Comparison of ENCODE assay signal across 9 cellular contexts in genomic region chr2:28390857-28391563, GRCh38. TPM values are rescaled to one million over a fixed set of nuclear protein-coding genes. Genes with fewer than 3 reads are reported as not detected.
DNase-seq lines count a peak whose midpoint lies in the region; FAIRE-seq and TF ChIP-seq lines count a peak whose summit lies in the region.
"Had no signal": no experiment of that assay in that cellular context is flagged by ENCODE, and none has a peak within 500 bp of the region (broad histone marks: within the 10 kb centered on the region; RNA-seq: fewer than 3 reads in every experiment).

No MANE protein-coding gene starts in this region.

- 2% methylated on average over 41 of the region's 41 CpGs for WGBS in HUES64

- peaks cover 17% of the 10 kb centered on the region for H3K4me1 Mint-ChIP-seq in activated naive CD4-positive, alpha-beta T cell treated with anti-CD3 and anti-CD28 coated beads, Interleukin-2, amount 10 ng/mL, durations not matched to agents 7 days and 5 days

- peak overlapping the region; percentile 97 for H3K27ac Mint-ChIP-seq in activated naive CD4-positive, alpha-beta T cell treated with anti-CD3 and anti-CD28 coated beads, Interleukin-2, amount 10 ng/mL, durations not matched to agents 7 days and 5 days

- H3K36me3 Mint-ChIP-seq in activated naive CD4-positive, alpha-beta T cell treated with anti-CD3 and anti-CD28 coated beads, Interleukin-2, amount 10 ng/mL, durations not matched to agents 7 days and 5 days = peaks cover 8% of the 10 kb centered on the region

- DNase-seq in NCI-H1105 (lab: John Stamatoyannopoulos, UW) (peak; percentile 14), NCI-H1105 treated with DMSO at 0.1 percent for 48 hours (lab: John Stamatoyannopoulos, UW) (no peak), globus pallidus (ENCODE audit: low spot score) (peak; percentile 54), D721Med (ENCODE audit: insufficient read length, low spot score) (no peak), AML-193 (lab: John Stamatoyannopoulos, UW) (no peak)
- DNase-seq in activated naive CD4-positive, alpha-beta T cell treated with anti-CD3 and anti-CD28 coated beads, Interleukin-2, amount 10 ng/mL, durations not matched to agents 7 days and 5 days = no peak

- peak overlapping the region; percentile 52; the same call in 1 of the 2 replicates for H3K27ac ChIP-seq in HUES64 (ENCODE audit: low read depth, low read length)
- H3K27ac ChIP-seq in neutrophil = peak overlapping the region; percentile 100

- no peaks in the 10 kb centered on the region for H3K9me3 Mint-ChIP-seq in activated naive CD4-positive, alpha-beta T cell treated with anti-CD3 and anti-CD28 coated beads, Interleukin-2, amount 10 ng/mL, durations not matched to agents 7 days and 5 days

- H3K27me3 ChIP-seq in HUES64 (ENCODE audit: insufficient read depth, low read length) = peaks cover 74% of the 10 kb centered on the region
- H3K27me3 ChIP-seq in neutrophil = peaks cover 14% of the 10 kb centered on the region

- H3K27me3 Mint-ChIP-seq in activated naive CD4-positive, alpha-beta T cell treated with anti-CD3 and anti-CD28 coated beads, Interleukin-2, amount 10 ng/mL, durations not matched to agents 7 days and 5 days = peaks cover 10% of the 10 kb centered on the region

- TF ChIP-seq CTCF in neutrophil (IDR thresholded peaks at IDR 0.05) = no peak
- no peak for TF ChIP-seq CTCF in D721Med (IDR thresholded peaks at IDR 0.05; ENCODE audit: insufficient read depth, missing control alignments)

- FAIRE-seq in D721Med (lab: Jason Lieb, UNC) = no peak
- FAIRE-seq: G401.6 had no signal

- CTCF ChIA-PET in activated naive CD4-positive, alpha-beta T cell treated with anti-CD3 and anti-CD28 coated beads, Interleukin-2, amount 10 ng/mL, durations not matched to agents 7 days and 5 days (lab: Charles Lee) = interaction anchor here (0.5 to 2.3 kb wide), 13 partner anchors 8 to 1065 kb away, joined by 3 to 6 read pairs (median 3); no protein-coding TSS in a partner anchor

- peak overlapping the region; percentile 82 for H3K4me3 Mint-ChIP-seq in activated naive CD4-positive, alpha-beta T cell treated with anti-CD3 and anti-CD28 coated beads, Interleukin-2, amount 10 ng/mL, durations not matched to agents 7 days and 5 days

- H3K36me3 ChIP-seq in HUES64 (ENCODE audit: insufficient read depth, low read length) (no peaks in the 10 kb centered on the region), neutrophil (peaks cover 3% of the 10 kb centered on the region)

- peak overlapping the region; percentile 72 for H3K4me3 ChIP-seq in HUES64 (ENCODE audit: low read length)
- H3K4me3 ChIP-seq in neutrophil (ENCODE audit: low read depth in 1 of 2, low read length in 1 of 2) = peak overlapping the region; percentile 88 to 89

- H3K4me1 ChIP-seq in HUES64 (ENCODE audit: insufficient read depth, low read length) (peaks cover 26% of the 10 kb centered on the region), neutrophil (ENCODE audit: control insufficient read depth in 1 of 2, insufficient read depth in 1 of 2, low read depth in 1 of 2, low read length in 1 of 2) (peaks cover 16 to 18% of the 10 kb centered on the region in 2 experiments)

- peak overlapping the region; percentile 79 for H3K9ac ChIP-seq in HUES64 (ENCODE audit: low read depth, low read length)

- H3K9me3 ChIP-seq in HUES64 (ENCODE audit: insufficient read depth, low read depth, low read length) (no peaks in the 10 kb centered on the region), neutrophil (no peaks in the 10 kb centered on the region)

RNA-seq across cellular contexts. Expression of gene FOSL2, which starts 1.6 kb away (rescaled TPM):
- polyA plus RNA-seq in HUES64 (2013, experiment 1 of 2) = 1.4 TPM
- 1.0 TPM for polyA plus RNA-seq in HUES64 (2013, experiment 2 of 2)

Comparison
In these comparisons a context has a peak if more than half of its experiments do, and no peak if none do; other contexts are left out.
1. DNase-seq: peak in NCI-H1105 (single experiment) and globus pallidus (single experiment); none in NCI-H1105 treated with DMSO at 0.1 percent for 48 hours (single experiment), activated naive CD4-positive, alpha-beta T cell treated with anti-CD3 and anti-CD28 coated beads, Interleukin-2, amount 10 ng/mL, durations not matched to agents 7 days and 5 days (single experiment), D721Med (single experiment) and AML-193 (0 of 2).